Comparison of ENCODE assay signal across 10 cellular contexts in the genomic region with DNA sequence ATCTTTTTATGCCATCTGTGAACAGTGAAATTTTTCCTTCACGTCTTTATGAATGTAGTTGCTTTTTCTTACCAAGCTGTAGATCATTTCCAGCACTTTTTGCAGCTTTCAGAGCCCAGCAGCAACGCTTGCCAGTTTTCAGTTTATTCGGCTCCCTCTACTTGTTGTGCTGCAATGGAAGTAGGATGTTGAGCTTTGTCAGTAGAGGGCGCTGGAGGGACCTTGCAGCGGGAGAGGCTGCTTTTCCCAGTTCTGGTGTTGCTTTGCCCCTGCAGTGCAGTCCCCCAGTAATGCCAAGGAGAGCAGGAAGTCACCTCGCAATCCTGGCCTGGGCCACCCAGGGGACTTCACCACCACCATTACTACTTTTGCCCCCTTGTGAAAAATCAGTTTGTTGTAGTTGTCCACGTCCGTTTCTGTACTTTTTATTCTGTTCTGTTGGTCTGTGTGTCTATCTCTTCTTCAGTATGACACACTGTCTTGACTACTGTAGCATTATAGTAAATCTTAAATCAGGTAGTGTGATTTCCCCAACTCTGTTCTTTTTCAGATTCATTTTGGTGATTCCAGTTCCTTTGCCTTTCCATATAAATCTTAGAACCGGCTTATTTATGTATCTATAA. TPM values are rescaled to one million over a fixed set of nuclear protein-coding genes. Genes with fewer than 3 reads are reported as not detected.
DNase-seq lines count a peak whose midpoint lies in the region; ATAC-seq and TF ChIP-seq lines count a peak whose summit lies in the region.
"Had no signal": no experiment of that assay in that cellular context is flagged by ENCODE, and none has a peak within 500 bp of the region (broad histone marks: within the 10 kb centered on the region; RNA-seq: fewer than 3 reads in every experiment).

No MANE protein-coding gene starts in this region.

- peaks cover 3% of the 10 kb centered on the region for H3K27me3 Mint-ChIP-seq in endothelial cell (ENCODE audit: unreplicated experiment)
- no peaks in the 10 kb centered on the region for H3K27me3 Mint-ChIP-seq in naive thymus-derived CD8-positive, alpha-beta T cell
- H3K27me3 Mint-ChIP-seq: stimulated activated naive B cell treated with anti-CD40 and anti-IgM and Interleukin-4, amounts not matched to agents 10 μg/mL and 1 μg/mL and 100 μg/mL, for 72 hours had no signal

- H3K9me3 ChIP-seq in MG63, result no peaks in the 10 kb centered on the region
- H3K9me3 ChIP-seq: BLaER1 had no signal

- POLR2A ChIA-PET in naive thymus-derived CD8-positive, alpha-beta T cell (lab: Charles Lee), result no interaction called here

- DNase-seq in NCI-H1092 treated with DMSO at 0.1 percent for 48 hours (lab: John Stamatoyannopoulos, UW), result peak; percentile 29
- DNase-seq in NCI-H1092 (lab: John Stamatoyannopoulos, UW), result no peak
- DNase-seq in MG63, result peak; percentile 12
- DNase-seq in activated CD4-positive, alpha-beta T cell treated with anti-CD3 and anti-CD28 coated beads for 4 hours, result peak; percentile 32 to 51
- DNase-seq in endothelial cell (ENCODE audit: low spot score), result peak; percentile 66
- DNase-seq in naive thymus-derived CD8-positive, alpha-beta T cell, result peak; percentile 22 to 74 (median 48)
- no peak for DNase-seq in mesenteric fat pad (ENCODE audit: low spot score)
- DNase-seq: stimulated activated naive B cell treated with anti-CD40 and anti-IgM and Interleukin-4, amounts not matched to agents 10 μg/mL and 1 μg/mL and 100 μg/mL, for 72 hours had no signal

- H3K27ac Mint-ChIP-seq in endothelial cell (ENCODE audit: unreplicated experiment), result no peak overlapping the region
- peak overlapping the region; percentile 35 to 86 (median 66) for H3K27ac Mint-ChIP-seq in naive thymus-derived CD8-positive, alpha-beta T cell
- H3K27ac Mint-ChIP-seq: stimulated activated naive B cell treated with anti-CD40 and anti-IgM and Interleukin-4, amounts not matched to agents 10 μg/mL and 1 μg/mL and 100 μg/mL, for 72 hours had no signal

- TF ChIP-seq CTCF in endothelial cell (IDR thresholded peaks at IDR 0.05; ENCODE audit: unreplicated experiment), result no peak

- no peaks in the 10 kb centered on the region for H3K9me3 Mint-ChIP-seq in endothelial cell (ENCODE audit: unreplicated experiment)
- H3K9me3 Mint-ChIP-seq in naive thymus-derived CD8-positive, alpha-beta T cell, result no peaks in the 10 kb centered on the region
- H3K9me3 Mint-ChIP-seq: stimulated activated naive B cell treated with anti-CD40 and anti-IgM and Interleukin-4, amounts not matched to agents 10 μg/mL and 1 μg/mL and 100 μg/mL, for 72 hours had no signal

- peak; percentile 82 to 85 for ATAC-seq in naive thymus-derived CD8-positive, alpha-beta T cell
- ATAC-seq in GM18907 (IDR thresholded peaks at IDR 0.05; ENCODE audit: unreplicated experiment), result no peak

- H3K36me3 ChIP-seq in MG63, result no peaks in the 10 kb centered on the region

- H3K4me3 ChIP-seq in MG63, result no peak overlapping the region
- H3K4me3 ChIP-seq: BLaER1 had no signal

- no peaks in the 10 kb centered on the region for H3K27me3 ChIP-seq in MG63

- H3K4me1 Mint-ChIP-seq in endothelial cell (ENCODE audit: unreplicated experiment), result no peaks in the 10 kb centered on the region
- peaks cover 22 to 49% (median 42%) of the 10 kb centered on the region in 4 donors for H3K4me1 Mint-ChIP-seq in naive thymus-derived CD8-positive, alpha-beta T cell

- peaks cover 11% of the 10 kb centered on the region for H3K36me3 Mint-ChIP-seq in endothelial cell (ENCODE audit: low read depth, unreplicated experiment)
- peaks cover 0 to 55% (median 2%) of the 10 kb centered on the region in 3 donors for H3K36me3 Mint-ChIP-seq in naive thymus-derived CD8-positive, alpha-beta T cell

- H3K4me3 Mint-ChIP-seq in endothelial cell (ENCODE audit: unreplicated experiment), result no peak overlapping the region
- H3K4me3 Mint-ChIP-seq in naive thymus-derived CD8-positive, alpha-beta T cell, result no peak overlapping the region
- H3K4me3 Mint-ChIP-seq: stimulated activated naive B cell treated with anti-CD40 and anti-IgM and Interleukin-4, amounts not matched to agents 10 μg/mL and 1 μg/mL and 100 μg/mL, for 72 hours had no signal

RNA-seq across cellular contexts. Expression of a gene that starts 21.8 kb away (rescaled TPM):
- 16.7 and 38.6 TPM in 2 replicates for total RNA-seq in MG63 (2014; rRNA removed; shearing (Covaris generic); ENCODE audit: low replicate concordance)
- total RNA-seq in endothelial cell (ENCODE audit: unreplicated experiment), result 6.1 TPM
- 1 to 10 TPM; 5.3 to 8.6 TPM for total RNA-seq in naive thymus-derived CD8-positive, alpha-beta T cell
- 10 to 100 TPM; 25.6 to 27.7 (median 26.1) TPM for polyA plus RNA-seq in naive thymus-derived CD8-positive, alpha-beta T cell
- 6.8 TPM for total RNA-seq in mesenteric fat pad

RNA-seq across cellular contexts. Expression of a gene that starts 21.8 kb away (rescaled TPM):
- 14.6 and 79.5 TPM in 2 replicates for total RNA-seq in MG63 (2014; rRNA removed; shearing (Covaris generic); ENCODE audit: low replicate concordance)
- total RNA-seq in endothelial cell (ENCODE audit: unreplicated experiment) (15.2 TPM), mesenteric fat pad (26.3 TPM)
- total RNA-seq in naive thymus-derived CD8-positive, alpha-beta T cell, result 10 to 100 TPM; 17.7 to 23.2 TPM
- polyA plus RNA-seq in naive thymus-derived CD8-positive, alpha-beta T cell, result 10 to 100 TPM; 27.9 to 37.9 (median 29.3) TPM

RNA-seq across cellular contexts. Expression of a gene that starts 22.2 kb away (rescaled TPM):
- 1.5 and 4.9 TPM in 2 replicates for total RNA-seq in MG63 (2014; rRNA removed; shearing (Covaris generic); ENCODE audit: low replicate concordance)
- total RNA-seq in endothelial cell (ENCODE audit: unreplicated experiment) (42.5 TPM), mesenteric fat pad (20.5 TPM)
- 10 to 100 TPM; 18.3 to 19.5 TPM for total RNA-seq in naive thymus-derived CD8-positive, alpha-beta T cell
- polyA plus RNA-seq in naive thymus-derived CD8-positive, alpha-beta T cell, result 10 to 100 TPM; 17.0 to 25.7 (median 17.4) TPM

RNA-seq across cellular contexts. Expression of a gene that starts 22.5 kb away (rescaled TPM):
- total RNA-seq in MG63 (2014; rRNA removed; shearing (Covaris generic); ENCODE audit: low replicate concordance), result 61.9 and 104 TPM in 2 replicates
- total RNA-seq in endothelial cell (ENCODE audit: unreplicated experiment) (54.5 TPM), mesenteric fat pad (116 TPM)
- 10 to 100 TPM; 48.2 to 59.9 TPM for total RNA-seq in naive thymus-derived CD8-positive, alpha-beta T cell
- 100 to 1,000 TPM; 161 to 203 (median 178) TPM for polyA plus RNA-seq in naive thymus-derived CD8-positive, alpha-beta T cell

RNA-seq across cellular contexts. Expression of a gene that starts 26.6 kb away (rescaled TPM):
- total RNA-seq in MG63 (2014; rRNA removed; shearing (Covaris generic); ENCODE audit: low replicate concordance), result 5.6 and 7.4 TPM in 2 replicates
- total RNA-seq in endothelial cell (ENCODE audit: unreplicated experiment) (4.5 TPM), mesenteric fat pad (43.5 TPM)
- total RNA-seq in naive thymus-derived CD8-positive, alpha-beta T cell, result 1 to 10 TPM; 1.1 to 1.6 TPM
- 1 to 10 TPM; 2.4 to 5.5 (median 2.7) TPM for polyA plus RNA-seq in naive thymus-derived CD8-positive, alpha-beta T cell

Comparison
In these comparisons a context has a peak if more than half of its experiments do, and no peak if none do; other contexts are left out.
1. DNase-seq: peak in NCI-H1092 treated with DMSO at 0.1 percent for 48 hours (single experiment), MG63 (single experiment), activated CD4-positive, alpha-beta T cell treated with anti-CD3 and anti-CD28 coated beads for 4 hours (2 of 2), endothelial cell (single experiment) and naive thymus-derived CD8-positive, alpha-beta T cell (10 of 10); none in NCI-H1092 (single experiment) and mesenteric fat pad (single experiment).